Comparison of ENCODE assay signal across 1 cellular context in the genomic region with DNA sequence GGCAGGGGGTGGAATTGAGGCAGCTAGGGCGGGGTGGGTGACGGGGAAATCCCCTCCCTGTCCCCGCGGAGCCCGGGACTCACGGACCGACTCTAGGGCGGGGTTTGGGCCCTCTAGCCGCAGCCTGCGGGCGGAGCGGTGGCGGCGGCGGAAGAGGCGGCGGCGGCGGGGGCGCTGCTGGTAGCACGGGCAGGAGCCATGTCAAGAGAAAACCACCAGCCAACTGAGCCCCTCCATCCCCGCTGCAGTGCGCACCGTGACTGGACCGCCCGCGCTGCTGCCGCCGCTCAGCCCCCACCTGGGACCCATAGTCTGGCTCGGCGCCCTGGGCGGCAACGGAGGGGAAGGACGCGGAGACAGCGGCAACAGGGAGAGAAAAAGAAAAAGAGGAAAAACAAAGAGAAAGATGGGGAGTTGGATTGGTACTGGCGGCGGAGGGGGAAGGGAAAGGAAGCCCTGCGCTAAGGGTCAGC.
TF ChIP-seq lines count a peak whose summit lies in the region.

No MANE protein-coding gene starts in this region.

TF ChIP-seq in GM12878, 131 proteins besides CTCF, POLR2A, EP300 and RAD21 (continued from another document and continues in another):
- TF ChIP-seq, protein P1, sequence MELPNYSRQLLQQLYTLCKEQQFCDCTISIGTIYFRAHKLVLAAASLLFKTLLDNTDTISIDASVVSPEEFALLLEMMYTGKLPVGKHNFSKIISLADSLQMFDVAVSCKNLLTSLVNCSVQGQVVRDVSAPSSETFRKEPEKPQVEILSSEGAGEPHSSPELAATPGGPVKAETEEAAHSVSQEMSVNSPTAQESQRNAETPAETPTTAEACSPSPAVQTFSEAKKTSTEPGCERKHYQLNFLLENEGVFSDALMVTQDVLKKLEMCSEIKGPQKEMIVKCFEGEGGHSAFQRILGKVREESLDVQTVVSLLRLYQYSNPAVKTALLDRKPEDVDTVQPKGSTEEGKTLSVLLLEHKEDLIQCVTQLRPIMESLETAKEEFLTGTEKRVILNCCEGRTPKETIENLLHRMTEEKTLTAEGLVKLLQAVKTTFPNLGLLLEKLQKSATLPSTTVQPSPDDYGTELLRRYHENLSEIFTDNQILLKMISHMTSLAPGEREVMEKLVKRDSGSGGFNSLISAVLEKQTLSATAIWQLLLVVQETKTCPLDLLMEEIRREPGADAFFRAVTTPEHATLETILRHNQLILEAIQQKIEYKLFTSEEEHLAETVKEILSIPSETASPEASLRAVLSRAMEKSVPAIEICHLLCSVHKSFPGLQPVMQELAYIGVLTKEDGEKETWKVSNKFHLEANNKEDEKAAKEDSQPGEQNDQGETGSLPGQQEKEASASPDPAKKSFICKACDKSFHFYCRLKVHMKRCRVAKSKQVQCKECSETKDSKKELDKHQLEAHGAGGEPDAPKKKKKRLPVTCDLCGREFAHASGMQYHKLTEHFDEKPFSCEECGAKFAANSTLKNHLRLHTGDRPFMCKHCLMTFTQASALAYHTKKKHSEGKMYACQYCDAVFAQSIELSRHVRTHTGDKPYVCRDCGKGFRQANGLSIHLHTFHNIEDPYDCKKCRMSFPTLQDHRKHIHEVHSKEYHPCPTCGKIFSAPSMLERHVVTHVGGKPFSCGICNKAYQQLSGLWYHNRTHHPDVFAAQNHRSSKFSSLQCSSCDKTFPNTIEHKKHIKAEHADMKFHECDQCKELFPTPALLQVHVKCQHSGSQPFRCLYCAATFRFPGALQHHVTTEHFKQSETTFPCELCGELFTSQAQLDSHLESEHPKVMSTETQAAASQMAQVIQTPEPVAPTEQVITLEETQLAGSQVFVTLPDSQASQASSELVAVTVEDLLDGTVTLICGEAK (IDR thresholded peaks at IDR 0.05; ENCODE audit: borderline replicate concordance): no peak
- TF ChIP-seq SPI1 (IDR thresholded peaks at IDR 0.05; ENCODE audit: borderline replicate concordance, insufficient read depth, low read depth, low read length): no peak
- TF ChIP-seq HCFC1 (IDR thresholded peaks at IDR 0.05; ENCODE audit: low read length): no peak
- TF ChIP-seq MTA3 (IDR thresholded peaks at IDR 0.05; ENCODE audit: borderline replicate concordance, low read length): no peak
- no peak for TF ChIP-seq CHD4 (IDR thresholded peaks at IDR 0.05)
- TF ChIP-seq, protein P2, sequence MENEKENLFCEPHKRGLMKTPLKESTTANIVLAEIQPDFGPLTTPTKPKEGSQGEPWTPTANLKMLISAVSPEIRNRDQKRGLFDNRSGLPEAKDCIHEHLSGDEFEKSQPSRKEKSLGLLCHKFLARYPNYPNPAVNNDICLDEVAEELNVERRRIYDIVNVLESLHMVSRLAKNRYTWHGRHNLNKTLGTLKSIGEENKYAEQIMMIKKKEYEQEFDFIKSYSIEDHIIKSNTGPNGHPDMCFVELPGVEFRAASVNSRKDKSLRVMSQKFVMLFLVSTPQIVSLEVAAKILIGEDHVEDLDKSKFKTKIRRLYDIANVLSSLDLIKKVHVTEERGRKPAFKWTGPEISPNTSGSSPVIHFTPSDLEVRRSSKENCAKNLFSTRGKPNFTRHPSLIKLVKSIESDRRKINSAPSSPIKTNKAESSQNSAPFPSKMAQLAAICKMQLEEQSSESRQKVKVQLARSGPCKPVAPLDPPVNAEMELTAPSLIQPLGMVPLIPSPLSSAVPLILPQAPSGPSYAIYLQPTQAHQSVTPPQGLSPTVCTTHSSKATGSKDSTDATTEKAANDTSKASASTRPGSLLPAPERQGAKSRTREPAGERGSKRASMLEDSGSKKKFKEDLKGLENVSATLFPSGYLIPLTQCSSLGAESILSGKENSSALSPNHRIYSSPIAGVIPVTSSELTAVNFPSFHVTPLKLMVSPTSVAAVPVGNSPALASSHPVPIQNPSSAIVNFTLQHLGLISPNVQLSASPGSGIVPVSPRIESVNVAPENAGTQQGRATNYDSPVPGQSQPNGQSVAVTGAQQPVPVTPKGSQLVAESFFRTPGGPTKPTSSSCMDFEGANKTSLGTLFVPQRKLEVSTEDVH (IDR thresholded peaks at IDR 0.05; ENCODE audit: low read depth, partially characterized antibody): no peak
- no peak for TF ChIP-seq SUPT20H (IDR thresholded peaks at IDR 0.05; ENCODE audit: borderline replicate concordance, control insufficient read depth, low read depth, low read length)
- peak; percentile 55 for TF ChIP-seq DPF2 (IDR thresholded peaks at IDR 0.05)
- no peak for TF ChIP-seq HDAC2 (IDR thresholded peaks at IDR 0.05)
- TF ChIP-seq, protein P3, sequence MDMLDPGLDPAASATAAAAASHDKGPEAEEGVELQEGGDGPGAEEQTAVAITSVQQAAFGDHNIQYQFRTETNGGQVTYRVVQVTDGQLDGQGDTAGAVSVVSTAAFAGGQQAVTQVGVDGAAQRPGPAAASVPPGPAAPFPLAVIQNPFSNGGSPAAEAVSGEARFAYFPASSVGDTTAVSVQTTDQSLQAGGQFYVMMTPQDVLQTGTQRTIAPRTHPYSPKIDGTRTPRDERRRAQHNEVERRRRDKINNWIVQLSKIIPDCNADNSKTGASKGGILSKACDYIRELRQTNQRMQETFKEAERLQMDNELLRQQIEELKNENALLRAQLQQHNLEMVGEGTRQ (IDR thresholded peaks at IDR 0.05; ENCODE audit: borderline replicate concordance, low read depth, low read length): no peak
- TF ChIP-seq HDAC6 (IDR thresholded peaks at IDR 0.05; ENCODE audit: unreplicated experiment): no peak
- TF ChIP-seq RCOR1 (conservative IDR thresholded peaks at IDR 0.05; ENCODE audit: low read depth, low read length): no peak
- TF ChIP-seq POU2F2 (IDR thresholded peaks at IDR 0.05; ENCODE audit: borderline replicate concordance, low read depth, low read length): no peak
- no peak for TF ChIP-seq CHD1 (IDR thresholded peaks at IDR 0.05; ENCODE audit: low read depth, low read length)
- TF ChIP-seq BHLHE40 (IDR thresholded peaks at IDR 0.05; ENCODE audit: borderline replicate concordance in 1 of 2, low read depth in 2 of 2, low read length in 1 of 2): peak; percentile 6 to 86; a peak in 2 of 4 replicates
- TF ChIP-seq RB1 (IDR thresholded peaks at IDR 0.05; ENCODE audit: borderline replicate concordance): no peak
- TF ChIP-seq FOS (IDR thresholded peaks at IDR 0.05; ENCODE audit: borderline replicate concordance, extremely low read depth, insufficient read length): no peak
- TF ChIP-seq ZNF274 (IDR thresholded peaks at IDR 0.05; ENCODE audit: insufficient read depth, insufficient read length): no peak
- peak; percentile 64; the same call in 1 of the 2 replicates for TF ChIP-seq YY1 (IDR thresholded peaks at IDR 0.05; ENCODE audit: low read depth, low read length)
- no peak for TF ChIP-seq SREBF2 (IDR thresholded peaks at IDR 0.05; ENCODE audit: low read length)
- no peak for TF ChIP-seq YBX1 (IDR thresholded peaks at IDR 0.05)
- TF ChIP-seq TAF1 (IDR thresholded peaks at IDR 0.05; ENCODE audit: borderline replicate concordance, low read depth, low read length): no peak
- TF ChIP-seq IKZF1 (conservative IDR thresholded peaks at IDR 0.05): no peak; the same call in none of the 2 replicates
- TF ChIP-seq KDM1A (IDR thresholded peaks at IDR 0.05; ENCODE audit: borderline replicate concordance): no peak
- TF ChIP-seq, protein P4, sequence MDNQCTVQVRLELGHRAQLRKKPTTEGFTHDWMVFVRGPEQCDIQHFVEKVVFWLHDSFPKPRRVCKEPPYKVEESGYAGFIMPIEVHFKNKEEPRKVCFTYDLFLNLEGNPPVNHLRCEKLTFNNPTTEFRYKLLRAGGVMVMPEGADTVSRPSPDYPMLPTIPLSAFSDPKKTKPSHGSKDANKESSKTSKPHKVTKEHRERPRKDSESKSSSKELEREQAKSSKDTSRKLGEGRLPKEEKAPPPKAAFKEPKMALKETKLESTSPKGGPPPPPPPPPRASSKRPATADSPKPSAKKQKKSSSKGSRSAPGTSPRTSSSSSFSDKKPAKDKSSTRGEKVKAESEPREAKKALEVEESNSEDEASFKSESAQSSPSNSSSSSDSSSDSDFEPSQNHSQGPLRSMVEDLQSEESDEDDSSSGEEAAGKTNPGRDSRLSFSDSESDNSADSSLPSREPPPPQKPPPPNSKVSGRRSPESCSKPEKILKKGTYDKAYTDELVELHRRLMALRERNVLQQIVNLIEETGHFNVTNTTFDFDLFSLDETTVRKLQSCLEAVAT (IDR thresholded peaks at IDR 0.05): peak; percentile 98
- TF ChIP-seq TARDBP (IDR thresholded peaks at IDR 0.05; ENCODE audit: borderline replicate concordance): no peak
- no peak for TF ChIP-seq NBN (IDR thresholded peaks at IDR 0.05)
- TF ChIP-seq RAD51 (IDR thresholded peaks at IDR 0.05): no peak
- no peak for TF ChIP-seq EED (IDR thresholded peaks at IDR 0.05; ENCODE audit: low read depth)
- peak in 1 of 2 experiments; percentile 30; a peak in 1 of 4 replicates for TF ChIP-seq IKZF2 (IDR thresholded peaks at IDR 0.05)
- TF ChIP-seq SMC3 (IDR thresholded peaks at IDR 0.05; ENCODE audit: borderline replicate concordance, low read length): no peak
- TF ChIP-seq, protein P5, sequence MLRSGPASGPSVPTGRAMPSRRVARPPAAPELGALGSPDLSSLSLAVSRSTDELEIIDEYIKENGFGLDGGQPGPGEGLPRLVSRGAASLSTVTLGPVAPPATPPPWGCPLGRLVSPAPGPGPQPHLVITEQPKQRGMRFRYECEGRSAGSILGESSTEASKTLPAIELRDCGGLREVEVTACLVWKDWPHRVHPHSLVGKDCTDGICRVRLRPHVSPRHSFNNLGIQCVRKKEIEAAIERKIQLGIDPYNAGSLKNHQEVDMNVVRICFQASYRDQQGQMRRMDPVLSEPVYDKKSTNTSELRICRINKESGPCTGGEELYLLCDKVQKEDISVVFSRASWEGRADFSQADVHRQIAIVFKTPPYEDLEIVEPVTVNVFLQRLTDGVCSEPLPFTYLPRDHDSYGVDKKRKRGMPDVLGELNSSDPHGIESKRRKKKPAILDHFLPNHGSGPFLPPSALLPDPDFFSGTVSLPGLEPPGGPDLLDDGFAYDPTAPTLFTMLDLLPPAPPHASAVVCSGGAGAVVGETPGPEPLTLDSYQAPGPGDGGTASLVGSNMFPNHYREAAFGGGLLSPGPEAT (IDR thresholded peaks at IDR 0.05; ENCODE audit: low read depth): no peak
- TF ChIP-seq WRNIP1 (IDR thresholded peaks at IDR 0.05; ENCODE audit: borderline replicate concordance, low read depth, low read length): no peak
- no peak for TF ChIP-seq ZNF384 (IDR thresholded peaks at IDR 0.05; ENCODE audit: borderline replicate concordance, low read depth, low read length)
- TF ChIP-seq, protein P6, sequence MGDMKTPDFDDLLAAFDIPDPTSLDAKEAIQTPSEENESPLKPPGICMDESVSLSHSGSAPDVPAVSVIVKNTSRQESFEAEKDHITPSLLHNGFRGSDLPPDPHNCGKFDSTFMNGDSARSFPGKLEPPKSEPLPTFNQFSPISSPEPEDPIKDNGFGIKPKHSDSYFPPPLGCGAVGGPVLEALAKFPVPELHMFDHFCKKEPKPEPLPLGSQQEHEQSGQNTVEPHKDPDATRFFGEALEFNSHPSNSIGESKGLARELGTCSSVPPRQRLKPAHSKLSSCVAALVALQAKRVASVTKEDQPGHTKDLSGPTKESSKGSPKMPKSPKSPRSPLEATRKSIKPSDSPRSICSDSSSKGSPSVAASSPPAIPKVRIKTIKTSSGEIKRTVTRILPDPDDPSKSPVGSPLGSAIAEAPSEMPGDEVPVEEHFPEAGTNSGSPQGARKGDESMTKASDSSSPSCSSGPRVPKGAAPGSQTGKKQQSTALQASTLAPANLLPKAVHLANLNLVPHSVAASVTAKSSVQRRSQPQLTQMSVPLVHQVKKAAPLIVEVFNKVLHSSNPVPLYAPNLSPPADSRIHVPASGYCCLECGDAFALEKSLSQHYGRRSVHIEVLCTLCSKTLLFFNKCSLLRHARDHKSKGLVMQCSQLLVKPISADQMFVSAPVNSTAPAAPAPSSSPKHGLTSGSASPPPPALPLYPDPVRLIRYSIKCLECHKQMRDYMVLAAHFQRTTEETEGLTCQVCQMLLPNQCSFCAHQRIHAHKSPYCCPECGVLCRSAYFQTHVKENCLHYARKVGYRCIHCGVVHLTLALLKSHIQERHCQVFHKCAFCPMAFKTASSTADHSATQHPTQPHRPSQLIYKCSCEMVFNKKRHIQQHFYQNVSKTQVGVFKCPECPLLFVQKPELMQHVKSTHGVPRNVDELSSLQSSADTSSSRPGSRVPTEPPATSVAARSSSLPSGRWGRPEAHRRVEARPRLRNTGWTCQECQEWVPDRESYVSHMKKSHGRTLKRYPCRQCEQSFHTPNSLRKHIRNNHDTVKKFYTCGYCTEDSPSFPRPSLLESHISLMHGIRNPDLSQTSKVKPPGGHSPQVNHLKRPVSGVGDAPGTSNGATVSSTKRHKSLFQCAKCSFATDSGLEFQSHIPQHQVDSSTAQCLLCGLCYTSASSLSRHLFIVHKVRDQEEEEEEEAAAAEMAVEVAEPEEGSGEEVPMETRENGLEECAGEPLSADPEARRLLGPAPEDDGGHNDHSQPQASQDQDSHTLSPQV (IDR thresholded peaks at IDR 0.05): no peak
- TF ChIP-seq JUND (IDR thresholded peaks at IDR 0.05; ENCODE audit: low read depth, low read length): no peak
- TF ChIP-seq MYC (IDR thresholded peaks at IDR 0.05; ENCODE audit: insufficient read depth, insufficient read length, insufficient replicate concordance, low read length, severe bottlenecking): no peak
- no peak for TF ChIP-seq MXI1 (IDR thresholded peaks at IDR 0.05; ENCODE audit: low read depth, low read length)
- TF ChIP-seq CREB1 (IDR thresholded peaks at IDR 0.05; ENCODE audit: low read depth): peak; percentile 40; the same call in 1 of the 2 replicates
- no peak for TF ChIP-seq CBX3 (IDR thresholded peaks at IDR 0.05; ENCODE audit: borderline replicate concordance, low read depth)
- TF ChIP-seq ZNF622 (IDR thresholded peaks at IDR 0.05): no peak
- TF ChIP-seq, protein P7, sequence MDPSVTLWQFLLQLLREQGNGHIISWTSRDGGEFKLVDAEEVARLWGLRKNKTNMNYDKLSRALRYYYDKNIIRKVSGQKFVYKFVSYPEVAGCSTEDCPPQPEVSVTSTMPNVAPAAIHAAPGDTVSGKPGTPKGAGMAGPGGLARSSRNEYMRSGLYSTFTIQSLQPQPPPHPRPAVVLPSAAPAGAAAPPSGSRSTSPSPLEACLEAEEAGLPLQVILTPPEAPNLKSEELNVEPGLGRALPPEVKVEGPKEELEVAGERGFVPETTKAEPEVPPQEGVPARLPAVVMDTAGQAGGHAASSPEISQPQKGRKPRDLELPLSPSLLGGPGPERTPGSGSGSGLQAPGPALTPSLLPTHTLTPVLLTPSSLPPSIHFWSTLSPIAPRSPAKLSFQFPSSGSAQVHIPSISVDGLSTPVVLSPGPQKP (IDR thresholded peaks at IDR 0.05; ENCODE audit: low read depth, low read length): no peak
- peak; percentile 93 for TF ChIP-seq LARP7 (IDR thresholded peaks at IDR 0.05)
- TF ChIP-seq, protein P8, sequence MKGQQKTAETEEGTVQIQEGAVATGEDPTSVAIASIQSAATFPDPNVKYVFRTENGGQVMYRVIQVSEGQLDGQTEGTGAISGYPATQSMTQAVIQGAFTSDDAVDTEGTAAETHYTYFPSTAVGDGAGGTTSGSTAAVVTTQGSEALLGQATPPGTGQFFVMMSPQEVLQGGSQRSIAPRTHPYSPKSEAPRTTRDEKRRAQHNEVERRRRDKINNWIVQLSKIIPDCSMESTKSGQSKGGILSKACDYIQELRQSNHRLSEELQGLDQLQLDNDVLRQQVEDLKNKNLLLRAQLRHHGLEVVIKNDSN (IDR thresholded peaks at IDR 0.05; ENCODE audit: borderline replicate concordance, extremely low read length, insufficient read depth, low read depth, low read length): no peak
- TF ChIP-seq SREBF1 (IDR thresholded peaks at IDR 0.05; ENCODE audit: low read length): no peak
- TF ChIP-seq PML (IDR thresholded peaks at IDR 0.05; ENCODE audit: low read length): no peak
- TF ChIP-seq POLR2AphosphoS2 (IDR thresholded peaks at IDR 0.05; ENCODE audit: low read depth, low read length): peak; percentile 16; the same call in 1 of the 2 replicates
- TF ChIP-seq, protein P9, sequence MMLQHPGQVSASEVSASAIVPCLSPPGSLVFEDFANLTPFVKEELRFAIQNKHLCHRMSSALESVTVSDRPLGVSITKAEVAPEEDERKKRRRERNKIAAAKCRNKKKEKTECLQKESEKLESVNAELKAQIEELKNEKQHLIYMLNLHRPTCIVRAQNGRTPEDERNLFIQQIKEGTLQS (IDR thresholded peaks at IDR 0.05; ENCODE audit: borderline replicate concordance, extremely low read depth, low read depth, low read length): no peak
